8 cellular contexts compared by ENCODE assay signal in the genomic region with DNA sequence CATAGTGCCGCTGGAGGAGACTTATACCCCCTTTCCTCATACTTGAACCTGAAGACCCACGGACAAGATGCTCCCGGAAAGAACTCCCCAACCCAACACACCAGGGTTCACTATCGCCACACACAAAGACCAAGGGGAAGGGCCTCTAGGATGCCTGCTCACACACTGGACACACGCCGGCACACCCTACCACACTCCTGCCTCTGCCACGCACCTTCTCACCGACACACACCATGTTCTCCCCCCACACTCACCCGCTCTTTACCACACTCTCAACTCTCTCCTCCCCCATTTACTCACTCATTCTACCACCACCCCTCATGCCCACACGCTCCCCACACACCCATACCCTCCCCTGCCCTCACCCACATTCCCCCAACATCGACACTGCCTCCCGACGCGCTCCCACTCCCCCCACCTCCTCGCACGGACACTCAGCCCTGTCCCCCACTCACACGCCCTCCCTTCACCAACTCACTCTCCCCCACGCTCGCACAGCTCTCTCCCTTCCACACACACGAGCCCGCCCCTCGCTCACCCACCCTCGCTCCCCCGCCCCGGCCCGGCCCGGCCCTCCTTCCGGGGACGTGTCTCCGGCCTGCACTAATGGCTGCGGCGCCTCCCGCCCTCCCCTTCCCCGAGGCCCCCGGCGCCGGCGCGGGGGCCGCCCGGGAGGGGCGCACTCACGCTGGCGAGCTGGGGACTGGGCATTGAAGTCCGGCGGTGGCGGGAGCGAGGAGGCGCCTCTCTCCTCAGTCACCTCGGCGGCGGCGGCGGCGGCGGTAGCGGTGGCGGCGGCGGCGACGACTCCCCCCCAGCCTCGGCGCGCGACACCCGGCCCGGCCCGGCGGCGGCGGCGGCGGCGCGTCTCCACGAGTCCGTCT. TPM values are rescaled to one million over a fixed set of nuclear protein-coding genes. Genes with fewer than 3 reads are reported as not detected.
DNase-seq lines count a peak whose midpoint lies in the region; ATAC-seq and TF ChIP-seq lines count a peak whose summit lies in the region.

No MANE protein-coding gene starts in this region.

- peak in 1 of 4 donors; percentile 42 for TF ChIP-seq POLR2A in stomach (IDR thresholded peaks at IDR 0.05)

- H3K79me2 ChIP-seq in OCI-LY3 (ENCODE audit: low read length), result peaks cover 61% of the 10 kb centered on the region

- H3K27ac ChIP-seq in OCI-LY3 (ENCODE audit: low read length), result peak overlapping the region; percentile 79
- H3K27ac ChIP-seq in stomach, result peak overlapping the region; percentile 93 to 99 (median 98)

- H3K4me1 ChIP-seq in OCI-LY3 (ENCODE audit: low read length) (peaks cover 68% of the 10 kb centered on the region), stomach (peaks cover 54 to 78% (median 70%) of the 10 kb centered on the region in 4 donors)

- 0 to 1% (median 1%) methylated on average over 24 to 71 of the region's 78 CpGs for WGBS in stomach, 5 donors

- H4K20me1 ChIP-seq in OCI-LY3 (ENCODE audit: insufficient read depth, low read length), result peaks cover 47% of the 10 kb centered on the region

- no peak for TF ChIP-seq EP300 in stomach (IDR thresholded peaks at IDR 0.05)

- H3K9me3 ChIP-seq in OCI-LY3 (ENCODE audit: insufficient read depth, low read length), result no peaks in the 10 kb centered on the region
- H3K9me3 ChIP-seq in stomach, result no peaks in the 10 kb centered on the region

- peaks cover 57% of the 10 kb centered on the region for H3K36me3 Mint-ChIP-seq in activated T-helper 17 cell treated with anti-CD3 and anti-CD28 coated beads, Interleukin-2, amount 50 U/mL, for 72 hours (ENCODE audit: low read depth)
- H3K36me3 Mint-ChIP-seq in nephron (ENCODE audit: low read depth), result no peaks in the 10 kb centered on the region

- ATAC-seq in HG02642 (IDR thresholded peaks at IDR 0.05; ENCODE audit: poor library complexity, unreplicated experiment), result peak; percentile 34
- ATAC-seq in activated T-helper 17 cell treated with anti-CD3 and anti-CD28 coated beads, Interleukin-2, amount 50 U/mL, for 72 hours (replicated peaks), result peak; percentile 27

- peaks cover 46% of the 10 kb centered on the region for H3K4me1 Mint-ChIP-seq in activated T-helper 17 cell treated with anti-CD3 and anti-CD28 coated beads, Interleukin-2, amount 50 U/mL, for 72 hours
- peaks cover 63% of the 10 kb centered on the region for H3K4me1 Mint-ChIP-seq in nephron

- H3K9ac ChIP-seq in OCI-LY3 (ENCODE audit: low read length), result peak overlapping the region; percentile 97

- TF ChIP-seq CTCF in OCI-LY3 (IDR thresholded peaks at IDR 0.05; ENCODE audit: low read depth, low read length), result no peak
- no peak for TF ChIP-seq CTCF in nephron (IDR thresholded peaks at IDR 0.05; ENCODE audit: unreplicated experiment in 3 of 3)
- no peak for TF ChIP-seq CTCF in stomach (IDR thresholded peaks at IDR 0.05)

- intact Hi-C loops in stomach (cut with DNase I; ENCODE audit: low total_unique reads), result no loop called here

- H3K9me3 Mint-ChIP-seq in activated T-helper 17 cell treated with anti-CD3 and anti-CD28 coated beads, Interleukin-2, amount 50 U/mL, for 72 hours, result no peaks in the 10 kb centered on the region
- no peaks in the 10 kb centered on the region for H3K9me3 Mint-ChIP-seq in nephron

- H3K36me3 ChIP-seq in OCI-LY3 (replicated peaks; ENCODE audit: low read depth, low read length) (peaks cover 6% of the 10 kb centered on the region), stomach (no peaks in the 10 kb centered on the region)

- H3K27me3 Mint-ChIP-seq in activated T-helper 17 cell treated with anti-CD3 and anti-CD28 coated beads, Interleukin-2, amount 50 U/mL, for 72 hours, result no peaks in the 10 kb centered on the region
- H3K27me3 Mint-ChIP-seq in nephron (ENCODE audit: low read depth), result peaks cover 4% of the 10 kb centered on the region

- DNase-seq in DMS53 (lab: John Stamatoyannopoulos, UW), result peak; percentile 77
- no peak for DNase-seq in DMS53 treated with DMSO at 0.1 percent for 48 hours (lab: John Stamatoyannopoulos, UW; ENCODE audit: unreplicated experiment)
- DNase-seq in fibroblast of peridontal ligament (ENCODE audit: extremely low read depth), result peak; percentile 61
- DNase-seq in stomach, result peak; percentile 79

- H3K4me3 ChIP-seq in OCI-LY3 (ENCODE audit: low read length) (peak overlapping the region; percentile 98), stomach (peak overlapping the region; percentile 69 to 88 (median 76))

- H3K27ac Mint-ChIP-seq in activated T-helper 17 cell treated with anti-CD3 and anti-CD28 coated beads, Interleukin-2, amount 50 U/mL, for 72 hours, result peak overlapping the region; percentile 97
- peak overlapping the region; percentile 83 to 97 (median 94) for H3K27ac Mint-ChIP-seq in nephron

- H3K4me3 Mint-ChIP-seq in activated T-helper 17 cell treated with anti-CD3 and anti-CD28 coated beads, Interleukin-2, amount 50 U/mL, for 72 hours, result peak overlapping the region; percentile 97
- peak overlapping the region; percentile 97 to 100 (median 98) for H3K4me3 Mint-ChIP-seq in nephron

- no peaks in the 10 kb centered on the region for H3K27me3 ChIP-seq in OCI-LY3 (ENCODE audit: low read depth, low read length)
- no peaks in the 10 kb centered on the region for H3K27me3 ChIP-seq in stomach

- H3K4me2 ChIP-seq in OCI-LY3 (ENCODE audit: low read length), result peak overlapping the region; percentile 94

- H2AFZ ChIP-seq in OCI-LY3 (ENCODE audit: low read depth, low read length), result no peak overlapping the region

RNA-seq across cellular contexts. Expression of a gene that starts 0.6 kb away (rescaled TPM):
- total RNA-seq in activated T-helper 17 cell treated with anti-CD3 and anti-CD28 coated beads, Interleukin-2, amount 50 U/mL, for 72 hours, result 100 to 1,000 TPM; 285 to 351 TPM
- total RNA-seq in stomach, result 100 to 1,000 TPM in 3 of 5 donors, 10 to 100 TPM in 2; 81.7 to 330 (median 218) TPM
- 100 to 1,000 TPM in 2 of 3 donors, 10 to 100 TPM in 1; 78.6 to 182 (median 153) TPM for polyA plus RNA-seq in stomach
